12 cellular contexts compared by ENCODE assay signal in genomic region chr5:103441523-103441922, GRCh38.
A peak's percentile ranks its signal among the peaks of the same experiment; 100 is the strongest.
DNase-seq lines count a peak whose midpoint lies in the region; TF ChIP-seq lines count a peak whose summit lies in the region.
"Had no signal": no experiment of that assay in that cellular context is flagged by ENCODE, and none has a peak within 500 bp of the region (broad histone marks: within the 10 kb centered on the region; RNA-seq: fewer than 3 reads in every experiment).

No MANE protein-coding gene starts in this region.

- TF ChIP-seq CTCF in AG09309 (IDR thresholded peaks at IDR 0.05; ENCODE audit: control insufficient read depth, insufficient read depth, low read depth, low read length, missing control alignments) (peak; percentile 7), GM10266 (IDR thresholded peaks at IDR 0.05; ENCODE audit: control insufficient read depth, insufficient read depth, low read depth, missing control alignments) (peak; percentile 3), NB4 (IDR thresholded peaks at IDR 0.05; ENCODE audit: low read depth, low read length) (peak; percentile 15), epithelial cell of esophagus (IDR thresholded peaks at IDR 0.05; ENCODE audit: insufficient read depth, low read depth, low read length, missing control alignments) (peak; percentile 16)

- H3K4me3 ChIP-seq in AG09309 (ENCODE audit: control insufficient read depth, low read depth, low read length): no peak overlapping the region
- no peak overlapping the region for H3K4me3 ChIP-seq in NB4 (ENCODE audit: low read depth, low read length)
- no peak overlapping the region for H3K4me3 ChIP-seq in epithelial cell of esophagus (ENCODE audit: low read length)

- no peak for TF ChIP-seq POLR2A in NB4 (IDR thresholded peaks at IDR 0.05; ENCODE audit: extremely low read depth, insufficient read length)

- DNase-seq in AG09309 (ENCODE audit: low read depth): no peak
- DNase-seq in GM10266 (ENCODE audit: extremely low spot score): no peak
- DNase-seq in NB4 (ENCODE audit: low read depth): no peak
- no peak for DNase-seq in epithelial cell of esophagus (ENCODE audit: low read depth)
- DNase-seq in A172 (ENCODE audit: low spot score): no peak
- no peak for DNase-seq in 8988T
- no peak for DNase-seq in NCI-H2171 treated with DMSO at 0.1 percent for 48 hours (lab: John Stamatoyannopoulos, UW)
- DNase-seq in COR-L47 (lab: John Stamatoyannopoulos, UW): no peak
- DNase-seq: activated CD4-positive, CD25-positive, alpha-beta regulatory T cell treated with anti-CD3 and anti-CD28 coated beads, Interleukin-2, amount 50 U/mL, for 72 hours; activated T-cell treated with anti-CD3 and anti-CD28 coated beads, Interleukin-2, amount 50 U/mL, for 4 hours; CD4-positive, alpha-beta T cell; NCI-H2029 had no signal
